Comparison of ENCODE assay signal across 8 cellular contexts in genomic region chr10:73495884-73496674, GRCh38. TPM values are rescaled to one million over a fixed set of nuclear protein-coding genes. Genes with fewer than 3 reads are reported as not detected.
A peak's percentile ranks its signal among the peaks of the same experiment; 100 is the strongest.
DNase-seq lines count a peak whose midpoint lies in the region; ATAC-seq and TF ChIP-seq lines count a peak whose summit lies in the region.

TSS of gene PPP3CB (minus strand) at chr10:73496024. CDS start at chr10:73495889, 135 bp downstream.

- H3K27ac Mint-ChIP-seq in CD4-positive, alpha-beta memory T cell, result peak within 1 kb of the TSS; percentile 85 to 98 (median 97)
- H3K27ac Mint-ChIP-seq in activated CD8-positive, alpha-beta memory T cell treated with anti-CD3 and anti-CD28 coated beads, Interleukin-2, amount 10 ng/mL, durations not matched to agents 7 days and 5 days, result peak within 1 kb of the TSS; percentile 97
- H3K27ac Mint-ChIP-seq in endodermal cell, result peak within 1 kb of the TSS; percentile 92

- intact Hi-C loops in CD4-positive, alpha-beta memory T cell (cut with micrococcal nuclease), result loop anchor here (1.0 to 10.0 kb wide), 9 partner anchors 82 to 1131 kb away; partner anchors contain the start of genes ANXA7, CFAP70, ECD and FAM149B1

- H3K36me3 Mint-ChIP-seq in CD4-positive, alpha-beta memory T cell, result peaks cover 3 to 8% of the 10 kb centered on the region in 2 donors
- H3K36me3 Mint-ChIP-seq in activated CD8-positive, alpha-beta memory T cell treated with anti-CD3 and anti-CD28 coated beads, Interleukin-2, amount 10 ng/mL, durations not matched to agents 7 days and 5 days, result peaks cover 17% of the 10 kb centered on the region
- peaks cover 40% of the 10 kb centered on the region for H3K36me3 Mint-ChIP-seq in endodermal cell (ENCODE audit: low read depth)

- no peaks in the 10 kb centered on the region for H3K36me3 ChIP-seq in CD4-positive, alpha-beta memory T cell (ENCODE audit: insufficient read depth, low read length)
- H3K36me3 ChIP-seq in endodermal cell (ENCODE audit: control insufficient read depth, insufficient read depth, low read length), result peaks cover 41% of the 10 kb centered on the region

- peak within 1 kb of the TSS; percentile 84 to 92 for H3K4me3 ChIP-seq in CD4-positive, alpha-beta memory T cell (ENCODE audit: low read length in 2 of 2)
- peak within 1 kb of the TSS; percentile 96 for H3K4me3 ChIP-seq in endodermal cell (ENCODE audit: low read length)

- 6 to 18% methylated on average over 11 to 28 of the region's 28 CpGs for WGBS in endodermal cell (ENCODE audit: insufficient coverage in 1 of 2, insufficient read length in 1 of 2), 2 experiments

- H3K9ac ChIP-seq in endodermal cell (ENCODE audit: extremely low read depth, low read length, poor library complexity, severe bottlenecking), result peak within 1 kb of the TSS; percentile 90

- TF ChIP-seq CTCF in endodermal cell (conservative IDR thresholded peaks at IDR 0.05), result no peak

- CTCF ChIA-PET in CD4-positive, alpha-beta memory T cell (lab: Charles Lee; ENCODE audit: partially characterized antibody), result interaction anchor here (1.0 to 1.4 kb wide), 3 partner anchors 17 to 137 kb away, joined by 3 to 4 read pairs (median 3); partner anchors contain the start of gene CFAP70
- CTCF ChIA-PET in activated CD8-positive, alpha-beta memory T cell treated with anti-CD3 and anti-CD28 coated beads, Interleukin-2, amount 10 ng/mL, durations not matched to agents 7 days and 5 days (lab: Charles Lee), result interaction anchor here (0.5 to 1.4 kb wide), 7 partner anchors 12 to 148 kb away, joined by 3 to 8 read pairs (median 3); no protein-coding TSS in a partner anchor

- peak in 4 of 5 donors; percentile 86 to 96 (median 87) for DNase-seq in CD4-positive, alpha-beta memory T cell
- DNase-seq in HT1080 (ENCODE audit: low read depth) (peak; percentile 92), NOMO-1 (lab: John Stamatoyannopoulos, UW; ENCODE audit: unreplicated experiment in 2 of 2) (peak; percentile 89 to 93), endodermal cell (peak; percentile 98), mesenteric fat pad (ENCODE audit: low spot score) (peak; percentile 94)
- DNase-seq in activated CD8-positive, alpha-beta memory T cell treated with anti-CD3 and anti-CD28 coated beads, Interleukin-2, amount 10 ng/mL, durations not matched to agents 7 days and 5 days, result peak; percentile 95
- peak; percentile 80 for DNase-seq in stimulated activated CD8-positive, alpha-beta memory T cell treated with anti-CD3 and anti-CD28 coated beads, Interleukin-15, amount 100 ng/mL, for 1 hour (ENCODE audit: low read depth)

- H3K4me1 Mint-ChIP-seq in CD4-positive, alpha-beta memory T cell, result peaks cover 38 to 63% (median 52%) of the 10 kb centered on the region in 4 donors
- peaks cover 43% of the 10 kb centered on the region for H3K4me1 Mint-ChIP-seq in activated CD8-positive, alpha-beta memory T cell treated with anti-CD3 and anti-CD28 coated beads, Interleukin-2, amount 10 ng/mL, durations not matched to agents 7 days and 5 days
- peaks cover 21% of the 10 kb centered on the region for H3K4me1 Mint-ChIP-seq in endodermal cell

- POLR2A ChIA-PET in CD4-positive, alpha-beta memory T cell (lab: Charles Lee; ENCODE audit: partially characterized antibody), result interaction anchor here (0.5 to 2.7 kb wide), 25 partner anchors 10 to 1615 kb away, joined by 3 to 34 read pairs (median 5); partner anchors contain the start of genes ANXA7, CFAP70, CHCHD1 and DNAJB12

- peak within 1 kb of the TSS; percentile 92 for H3K27ac ChIP-seq in CD4-positive, alpha-beta memory T cell (ENCODE audit: low read depth, low read length)
- H3K27ac ChIP-seq in endodermal cell (ENCODE audit: low read depth, low read length), result peak within 1 kb of the TSS; percentile 91

- no peaks in the 10 kb centered on the region for H3K27me3 ChIP-seq in CD4-positive, alpha-beta memory T cell (ENCODE audit: insufficient read depth, low read length)
- no peaks in the 10 kb centered on the region for H3K27me3 ChIP-seq in endodermal cell (ENCODE audit: control insufficient read depth, insufficient read depth, low read length, poor library complexity, severe bottlenecking)

- H3K9me3 ChIP-seq in CD4-positive, alpha-beta memory T cell (ENCODE audit: control insufficient read depth in 1 of 2, low read length in 2 of 2), result no peaks in the 10 kb centered on the region
- H3K9me3 ChIP-seq in endodermal cell (ENCODE audit: control insufficient read depth, low read length), result no peaks in the 10 kb centered on the region

- H3K4me1 ChIP-seq in CD4-positive, alpha-beta memory T cell (ENCODE audit: insufficient read depth, low read length), result peaks cover 49% of the 10 kb centered on the region
- H3K4me1 ChIP-seq in endodermal cell (ENCODE audit: control insufficient read depth, insufficient read depth, low read length), result no peaks in the 10 kb centered on the region

- no peaks in the 10 kb centered on the region for H3K27me3 Mint-ChIP-seq in CD4-positive, alpha-beta memory T cell
- H3K27me3 Mint-ChIP-seq in activated CD8-positive, alpha-beta memory T cell treated with anti-CD3 and anti-CD28 coated beads, Interleukin-2, amount 10 ng/mL, durations not matched to agents 7 days and 5 days, result no peaks in the 10 kb centered on the region
- no peaks in the 10 kb centered on the region for H3K27me3 Mint-ChIP-seq in endodermal cell (ENCODE audit: insufficient read depth)

- H3K9me3 Mint-ChIP-seq in CD4-positive, alpha-beta memory T cell, result no peaks in the 10 kb centered on the region
- no peaks in the 10 kb centered on the region for H3K9me3 Mint-ChIP-seq in activated CD8-positive, alpha-beta memory T cell treated with anti-CD3 and anti-CD28 coated beads, Interleukin-2, amount 10 ng/mL, durations not matched to agents 7 days and 5 days (ENCODE audit: low read depth)
- H3K9me3 Mint-ChIP-seq in endodermal cell, result no peaks in the 10 kb centered on the region

- peak; percentile 59 for ATAC-seq in GM21360 (IDR thresholded peaks at IDR 0.05; ENCODE audit: unreplicated experiment)
- ATAC-seq in activated CD8-positive, alpha-beta memory T cell treated with anti-CD3 and anti-CD28 coated beads, Interleukin-2, amount 10 ng/mL, durations not matched to agents 7 days and 5 days, result peak; percentile 81

- peak within 1 kb of the TSS; percentile 91 to 99 (median 95) for H3K4me3 Mint-ChIP-seq in CD4-positive, alpha-beta memory T cell
- peak within 1 kb of the TSS; percentile 85 for H3K4me3 Mint-ChIP-seq in activated CD8-positive, alpha-beta memory T cell treated with anti-CD3 and anti-CD28 coated beads, Interleukin-2, amount 10 ng/mL, durations not matched to agents 7 days and 5 days
- peak within 1 kb of the TSS; percentile 90 for H3K4me3 Mint-ChIP-seq in endodermal cell

RNA-seq across cellular contexts. Expression of gene PPP3CB, which starts in this region (rescaled TPM):
- 10 to 100 TPM; 47.4 to 48.1 TPM for total RNA-seq in CD4-positive, alpha-beta memory T cell
- 1 to 10 TPM; 8.9 to 9.6 TPM for polyA plus RNA-seq in CD4-positive, alpha-beta memory T cell
- 9.2 and 19.1 TPM in 2 replicates for total RNA-seq in HT1080 (2014; rRNA removed; shearing (Covaris generic))
- polyA plus RNA-seq in HT1080 (2015; cell fraction: cytosol; rRNA removed), result 36.5 and 43.7 TPM in 2 replicates
- polyA plus RNA-seq in HT1080 (2015; cell fraction: nucleus; rRNA removed), result 31.2 and 34.7 TPM in 2 replicates
- total RNA-seq in activated CD8-positive, alpha-beta memory T cell treated with anti-CD3 and anti-CD28 coated beads, Interleukin-2, amount 10 ng/mL, durations not matched to agents 7 days and 5 days, result 10 to 100 TPM; 48.7 to 49.1 TPM
- total RNA-seq in endodermal cell (10 to 100 TPM; 39.2 to 40.2 TPM), mesenteric fat pad (50.5 TPM)
- polyA plus RNA-seq in endodermal cell (2013, experiment 1 of 2), result 48.2 TPM
- 44.8 TPM for polyA plus RNA-seq in endodermal cell (2013, experiment 2 of 2)

Comparison
In these comparisons a context has a peak if more than half of its experiments do, and no peak if none do; other contexts are left out.
1. Peak in every context shown above with its lines: DNase-seq, ATAC-seq, H3K4me3 ChIP-seq and H3K27ac ChIP-seq.